In the genomic region with DNA sequence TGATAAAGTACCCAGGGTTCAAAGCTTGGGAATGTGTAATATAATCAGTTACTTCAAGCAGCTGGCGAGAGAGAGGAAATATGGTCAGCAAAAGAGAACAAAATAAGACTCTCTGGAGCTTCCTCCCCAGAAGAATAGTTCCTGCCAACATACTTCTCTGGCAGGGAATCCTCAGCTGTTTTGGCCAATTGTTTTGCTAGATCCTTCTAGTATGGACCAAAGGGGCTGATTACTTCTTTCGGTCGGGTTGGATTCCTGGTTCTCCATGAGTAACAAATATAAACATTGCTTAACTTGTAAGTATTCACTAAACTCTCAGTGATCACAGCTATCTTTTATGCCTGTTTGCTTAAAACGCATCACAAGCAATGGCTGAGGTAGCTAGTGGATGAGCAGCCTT, we compare ENCODE assay signal across 14 cellular contexts. TPM values are rescaled to one million over a fixed set of nuclear protein-coding genes. Genes with fewer than 3 reads are reported as not detected.
DNase-seq lines count a peak whose midpoint lies in the region; ATAC-seq lines count a peak whose summit lies in the region.
"Had no signal": no experiment of that assay in that cellular context is flagged by ENCODE, and none has a peak within 500 bp of the region (broad histone marks: within the 10 kb centered on the region; RNA-seq: fewer than 3 reads in every experiment).

No MANE protein-coding gene starts in this region.

- ATAC-seq in GM21529 (IDR thresholded peaks at IDR 0.05; ENCODE audit: unreplicated experiment) (no peak), HG03442 (IDR thresholded peaks at IDR 0.05; ENCODE audit: unreplicated experiment) (no peak)

- H3K4me2 ChIP-seq in skeletal muscle satellite cell (ENCODE audit: low read length) = peak overlapping the region; percentile 39

- peaks cover 45% of the 10 kb centered on the region for H3K36me3 ChIP-seq in skeletal muscle satellite cell (ENCODE audit: insufficient read depth, low read length)

- H3K4me3 ChIP-seq in skeletal muscle satellite cell (ENCODE audit: low read length) = no peak overlapping the region
- H3K4me3 ChIP-seq: spleen had no signal

- peaks cover 27% of the 10 kb centered on the region for H3K4me1 ChIP-seq in skeletal muscle satellite cell (ENCODE audit: control insufficient read depth, insufficient read depth, low read length)

- DNase-seq in HCEC 1CT (peak; percentile 67), dedifferentiated amniotic fluid mesenchymal stem cell (ENCODE audit: extremely low spot score) (peak; percentile 79), kidney glomerular epithelial cell (lab: John Stamatoyannopoulos, UW) (peak; percentile 62), NCI-H748 treated with DMSO at 0.1 percent for 48 hours (lab: John Stamatoyannopoulos, UW) (no peak), nucleus accumbens (lab: John Stamatoyannopoulos, UW) (no peak)
- DNase-seq: activated T-cell treated with anti-CD3 and anti-CD28 coated beads, Interleukin-2, amount 50 U/mL, for 48 hours; CD4-positive, CD25-positive, alpha-beta regulatory T cell; glutamatergic neuron; NCI-H1092 treated with DMSO at 0.1 percent for 48 hours; NCI-H510A treated with DMSO at 0.1 percent for 48 hours; spleen had no signal

- peak overlapping the region; percentile 41 for H3K9ac ChIP-seq in skeletal muscle satellite cell (ENCODE audit: low read depth, low read length)

- no peaks in the 10 kb centered on the region for H3K9me3 ChIP-seq in skeletal muscle satellite cell (replicated peaks; ENCODE audit: low read length)
- H3K9me3 ChIP-seq: spleen had no signal

- no peaks in the 10 kb centered on the region for H3K27me3 ChIP-seq in skeletal muscle satellite cell (ENCODE audit: control insufficient read depth, insufficient read depth, low read length)
- H3K27me3 ChIP-seq: spleen had no signal

RNA-seq across cellular contexts. Expression of a gene that starts 27.9 kb away (rescaled TPM):
- total RNA-seq in skeletal muscle satellite cell (2012; rRNA removed) = 6.1 TPM in 2 replicates

RNA-seq across cellular contexts. Expression of a gene that starts 31.4 kb away (rescaled TPM):
- total RNA-seq in skeletal muscle satellite cell (2012; rRNA removed) = 39.5 and 41.1 TPM in 2 replicates

RNA-seq across cellular contexts. Expression of a gene that starts 38.7 kb away (rescaled TPM):
- 35.6 and 45.1 TPM in 2 replicates for total RNA-seq in skeletal muscle satellite cell (2012; rRNA removed)

Comparison
In these comparisons a context has a peak if more than half of its experiments do, and no peak if none do; other contexts are left out.
1. DNase-seq: peak in HCEC 1CT (single experiment), dedifferentiated amniotic fluid mesenchymal stem cell (single experiment) and kidney glomerular epithelial cell (single experiment); none in NCI-H748 treated with DMSO at 0.1 percent for 48 hours (single experiment) and nucleus accumbens (0 of 56).